In genomic region chr16:22188595-22189442, GRCh38 we compare ENCODE assay signal across 1 cellular context.
TF ChIP-seq lines count a peak whose summit lies in the region.

No MANE protein-coding gene starts in this region.

TF ChIP-seq in HepG2, 621 proteins besides CTCF, POLR2A, EP300 and RAD21 (continued from another document and continues in another):
- TF ChIP-seq, protein P1, sequence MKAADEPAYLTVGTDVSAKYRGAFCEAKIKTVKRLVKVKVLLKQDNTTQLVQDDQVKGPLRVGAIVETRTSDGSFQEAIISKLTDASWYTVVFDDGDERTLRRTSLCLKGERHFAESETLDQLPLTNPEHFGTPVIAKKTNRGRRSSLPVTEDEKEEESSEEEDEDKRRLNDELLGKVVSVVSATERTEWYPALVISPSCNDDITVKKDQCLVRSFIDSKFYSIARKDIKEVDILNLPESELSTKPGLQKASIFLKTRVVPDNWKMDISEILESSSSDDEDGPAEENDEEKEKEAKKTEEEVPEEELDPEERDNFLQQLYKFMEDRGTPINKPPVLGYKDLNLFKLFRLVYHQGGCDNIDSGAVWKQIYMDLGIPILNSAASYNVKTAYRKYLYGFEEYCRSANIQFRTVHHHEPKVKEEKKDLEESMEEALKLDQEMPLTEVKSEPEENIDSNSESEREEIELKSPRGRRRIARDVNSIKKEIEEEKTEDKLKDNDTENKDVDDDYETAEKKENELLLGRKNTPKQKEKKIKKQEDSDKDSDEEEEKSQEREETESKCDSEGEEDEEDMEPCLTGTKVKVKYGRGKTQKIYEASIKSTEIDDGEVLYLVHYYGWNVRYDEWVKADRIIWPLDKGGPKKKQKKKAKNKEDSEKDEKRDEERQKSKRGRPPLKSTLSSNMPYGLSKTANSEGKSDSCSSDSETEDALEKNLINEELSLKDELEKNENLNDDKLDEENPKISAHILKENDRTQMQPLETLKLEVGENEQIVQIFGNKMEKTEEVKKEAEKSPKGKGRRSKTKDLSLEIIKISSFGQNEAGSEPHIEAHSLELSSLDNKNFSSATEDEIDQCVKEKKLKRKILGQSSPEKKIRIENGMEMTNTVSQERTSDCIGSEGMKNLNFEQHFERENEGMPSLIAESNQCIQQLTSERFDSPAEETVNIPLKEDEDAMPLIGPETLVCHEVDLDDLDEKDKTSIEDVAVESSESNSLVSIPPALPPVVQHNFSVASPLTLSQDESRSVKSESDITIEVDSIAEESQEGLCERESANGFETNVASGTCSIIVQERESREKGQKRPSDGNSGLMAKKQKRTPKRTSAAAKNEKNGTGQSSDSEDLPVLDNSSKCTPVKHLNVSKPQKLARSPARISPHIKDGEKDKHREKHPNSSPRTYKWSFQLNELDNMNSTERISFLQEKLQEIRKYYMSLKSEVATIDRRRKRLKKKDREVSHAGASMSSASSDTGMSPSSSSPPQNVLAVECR (CRISPR knock-in tag; IDR thresholded peaks at IDR 0.05; ENCODE audit: borderline replicate concordance) = 0 out of 2 replicates have a peak, but pooled peaks have one; percentile 9
- TF ChIP-seq SP2 (CRISPR knock-in tag; IDR thresholded peaks at IDR 0.05) = no peak
- TF ChIP-seq TBP (CRISPR knock-in tag; IDR thresholded peaks at IDR 0.05) = no peak
- no peak for TF ChIP-seq KAT7 (CRISPR knock-in tag; IDR thresholded peaks at IDR 0.05; ENCODE audit: borderline replicate concordance)
- TF ChIP-seq AFF4 (CRISPR knock-in tag; IDR thresholded peaks at IDR 0.05) = 0 out of 2 replicates have a peak, but pooled peaks have one; percentile 48
- TF ChIP-seq SOX5 (CRISPR knock-in tag; IDR thresholded peaks at IDR 0.05; ENCODE audit: borderline replicate concordance) = 0 out of 2 replicates have a peak, but pooled peaks have one; percentile 16
- TF ChIP-seq GATAD2A (CRISPR knock-in tag; IDR thresholded peaks at IDR 0.05) = peak; percentile 73
- no peak for TF ChIP-seq ZSCAN9 (CRISPR knock-in tag; IDR thresholded peaks at IDR 0.05; ENCODE audit: borderline replicate concordance)
- no peak for TF ChIP-seq U2AF1 (optimal IDR thresholded peaks at IDR 0.05; ENCODE audit: low read depth, low read length)
- peak; percentile 35; the same call in 1 of the 2 replicates for TF ChIP-seq ZBTB3 (CRISPR knock-in tag; IDR thresholded peaks at IDR 0.05; ENCODE audit: borderline replicate concordance, low read depth)
- peak; percentile 64 for TF ChIP-seq CBX1 (IDR thresholded peaks at IDR 0.05; ENCODE audit: low read depth)
- no peak for TF ChIP-seq TIGD3 (CRISPR knock-in tag; IDR thresholded peaks at IDR 0.05; ENCODE audit: borderline replicate concordance)
- TF ChIP-seq PHF20 (CRISPR knock-in tag; IDR thresholded peaks at IDR 0.05) = no peak
- TF ChIP-seq ZBTB40 (IDR thresholded peaks at IDR 0.05) = no peak
- TF ChIP-seq ZBTB40 (CRISPR knock-in tag; IDR thresholded peaks at IDR 0.05) = no peak; the same call in 1 of the 2 replicates
- TF ChIP-seq, protein P2, sequence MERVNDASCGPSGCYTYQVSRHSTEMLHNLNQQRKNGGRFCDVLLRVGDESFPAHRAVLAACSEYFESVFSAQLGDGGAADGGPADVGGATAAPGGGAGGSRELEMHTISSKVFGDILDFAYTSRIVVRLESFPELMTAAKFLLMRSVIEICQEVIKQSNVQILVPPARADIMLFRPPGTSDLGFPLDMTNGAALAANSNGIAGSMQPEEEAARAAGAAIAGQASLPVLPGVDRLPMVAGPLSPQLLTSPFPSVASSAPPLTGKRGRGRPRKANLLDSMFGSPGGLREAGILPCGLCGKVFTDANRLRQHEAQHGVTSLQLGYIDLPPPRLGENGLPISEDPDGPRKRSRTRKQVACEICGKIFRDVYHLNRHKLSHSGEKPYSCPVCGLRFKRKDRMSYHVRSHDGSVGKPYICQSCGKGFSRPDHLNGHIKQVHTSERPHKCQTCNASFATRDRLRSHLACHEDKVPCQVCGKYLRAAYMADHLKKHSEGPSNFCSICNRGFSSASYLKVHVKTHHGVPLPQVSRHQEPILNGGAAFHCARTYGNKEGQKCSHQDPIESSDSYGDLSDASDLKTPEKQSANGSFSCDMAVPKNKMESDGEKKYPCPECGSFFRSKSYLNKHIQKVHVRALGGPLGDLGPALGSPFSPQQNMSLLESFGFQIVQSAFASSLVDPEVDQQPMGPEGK (CRISPR knock-in tag; IDR thresholded peaks at IDR 0.05) = peak; percentile 33; the same call in 1 of the 2 replicates
- peak; percentile 19 for TF ChIP-seq ZFP36 (IDR thresholded peaks at IDR 0.05; ENCODE audit: borderline replicate concordance, low read depth, low read length, partially characterized antibody)
- TF ChIP-seq EHMT2 (IDR thresholded peaks at IDR 0.05; ENCODE audit: borderline replicate concordance, low read depth, low read length) = no peak
- TF ChIP-seq PHB2 (IDR thresholded peaks at IDR 0.05; ENCODE audit: partially characterized antibody) = no peak
- TF ChIP-seq KMT2A (CRISPR knock-in tag; IDR thresholded peaks at IDR 0.05) = no peak
- peak; percentile 65 for TF ChIP-seq ZMYM3 (CRISPR knock-in tag; IDR thresholded peaks at IDR 0.05)
- no peak for TF ChIP-seq ZNF672 (CRISPR knock-in tag; IDR thresholded peaks at IDR 0.05)
- peak; percentile 45 for TF ChIP-seq FOSL2 (CRISPR knock-in tag; IDR thresholded peaks at IDR 0.05)
- TF ChIP-seq ZNF691 (CRISPR knock-in tag; IDR thresholded peaks at IDR 0.05; ENCODE audit: borderline replicate concordance, low read depth) = peak; percentile 36; the same call in 1 of the 2 replicates
